19 cellular contexts compared by ENCODE assay signal in genomic region chr3:165532851-165533250, GRCh38.
"Had no signal": no experiment of that assay in that cellular context is flagged by ENCODE, and none has a peak within 500 bp of the region (broad histone marks: within the 10 kb centered on the region; RNA-seq: fewer than 3 reads in every experiment).

No MANE protein-coding gene starts in this region.

- H3K36me3 Mint-ChIP-seq: memory B cell; naive thymus-derived CD4-positive, alpha-beta T cell; WTC11 had no signal

- H3K9me3 Mint-ChIP-seq: WTC11 had no signal

- ATAC-seq: activated CD8-positive, alpha-beta T cell treated with anti-CD3 and anti-CD28 coated beads for 36 hours; left ventricle myocardium superior; naive thymus-derived CD4-positive, alpha-beta T cell; psoas muscle; right cardiac atrium; WTC11 had no signal

- H3K27ac Mint-ChIP-seq: activated CD8-positive, alpha-beta T cell treated with anti-CD3 and anti-CD28 coated beads for 36 hours; activated T-cell treated with anti-CD3 and anti-CD28 coated beads, Interleukin-2, amount 50 U/mL, for 24 hours; activated T-helper 2 cell treated with anti-CD3 and anti-CD28 coated beads, Interferon-gamma antibody, Interleukin-2, Interleukin-4, amounts not matched to agents 10 μg/mL and 5 μg/mL and 100 μg/mL, durations not matched to agents 14 hours and 24 hours and 36 hours; memory B cell; naive thymus-derived CD4-positive, alpha-beta T cell; T-helper 2 cell treated with Interferon-gamma antibody and Interleukin-4, amounts not matched to agents 5 μg/mL and 100 μg/mL, for 36 hours; WTC11 had no signal

- DNase-seq: activated CD4-positive, alpha-beta T cell treated with anti-CD3 and anti-CD28 coated beads for 48 hours; activated CD8-positive, alpha-beta T cell treated with anti-CD3 and anti-CD28 coated beads for 36 hours; activated naive CD4-positive, alpha-beta T cell treated with Interleukin-2 at 50 U/mL for 16 hours; activated T-cell treated with anti-CD3 and anti-CD28 coated beads, Interleukin-2, amount 50 U/mL, for 24 hours; effector CD4-positive, alpha-beta T cell; left ventricle myocardium superior; naive thymus-derived CD4-positive, alpha-beta T cell; ovary; psoas muscle; right cardiac atrium; stimulated activated CD4-positive, alpha-beta T cell treated with anti-CD3 and anti-CD28 coated beads, Interleukin-2, amount 100 ng/mL, for 24 hours; stimulated activated naive CD4-positive, alpha-beta T cell treated with Interleukin-2 at 50 U/mL for 16 hours; transverse colon; uterus had no signal

- H3K4me3 ChIP-seq: esophagus muscularis mucosa, ovary, psoas muscle, transverse colon, uterus had no signal
